Comparison of ENCODE assay signal across 26 cellular contexts in the genomic region with DNA sequence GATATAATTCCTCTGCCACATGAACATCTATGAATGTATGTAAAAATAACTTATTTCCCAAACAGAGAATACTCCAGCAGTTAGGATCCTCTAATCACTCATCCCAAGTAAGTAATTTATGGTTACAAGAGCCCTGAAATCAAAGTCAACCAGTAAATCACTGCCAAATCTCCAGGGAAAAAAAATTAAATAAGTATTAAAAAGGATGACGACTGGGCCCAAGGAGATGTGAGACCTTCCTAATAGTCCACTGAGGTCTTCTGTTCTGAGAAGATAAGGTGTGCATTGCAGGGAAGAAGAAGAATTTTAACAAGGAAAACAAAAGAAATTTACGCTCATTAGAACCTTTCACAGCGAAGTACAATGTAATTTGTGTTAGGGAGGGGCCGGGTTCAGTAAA.
"Had no signal": no experiment of that assay in that cellular context is flagged by ENCODE, and none has a peak within 500 bp of the region (broad histone marks: within the 10 kb centered on the region; RNA-seq: fewer than 3 reads in every experiment).

No MANE protein-coding gene starts in this region.

- H3K4me3 ChIP-seq: gastroesophageal sphincter, mucosa of descending colon, pancreas, psoas muscle had no signal

- H3K27me3 Mint-ChIP-seq: activated naive CD8-positive, alpha-beta T cell treated with anti-CD3 and anti-CD28 coated beads, Interleukin-2, amount 50 U/mL, for 24 hours; brain; effector memory CD8-positive, alpha-beta T cell; memory B cell; naive thymus-derived CD8-positive, alpha-beta T cell; stimulated activated memory B cell treated with anti-CD40 and anti-IgM and Interleukin-4, amounts not matched to agents 10 μg/mL and 1 μg/mL and 100 μg/mL, for 72 hours had no signal

- ATAC-seq: activated CD8-positive, alpha-beta T cell treated with anti-CD3 and anti-CD28 coated beads, Interleukin-2, amount 10 ng/mL, durations not matched to agents 7 days and 5 days; activated naive CD8-positive, alpha-beta T cell treated with anti-CD3 and anti-CD28 coated beads, Interleukin-2, amount 50 U/mL, for 24 hours; effector memory CD8-positive, alpha-beta T cell; esophagus mucosa; gastroesophageal sphincter; mucosa of descending colon; naive thymus-derived CD8-positive, alpha-beta T cell; pancreas; psoas muscle; right cardiac atrium; stimulated activated memory B cell treated with anti-CD40 and anti-IgM and Interleukin-4, amounts not matched to agents 10 μg/mL and 1 μg/mL and 100 μg/mL, for 72 hours had no signal

- H3K27ac ChIP-seq: neutrophil, pancreas, psoas muscle had no signal

- DNase-seq: activated CD4-positive, alpha-beta T cell treated with anti-CD3 and anti-CD28 coated beads for 1 hour; activated CD4-positive, alpha-beta T cell treated with anti-CD3 and anti-CD28 coated beads, Interleukin-2, amount 50 U/mL, for 1 hour; activated CD8-positive, alpha-beta T cell treated with anti-CD3 and anti-CD28 coated beads, Interleukin-2, amount 10 ng/mL, durations not matched to agents 7 days and 5 days; activated gamma-delta T cell; activated naive CD4-positive, alpha-beta T cell treated with anti-CD3 and anti-CD28 coated beads, Interleukin-2, amount 50 U/mL, for 16 hours; activated naive CD8-positive, alpha-beta T cell treated with anti-CD3 and anti-CD28 coated beads, Interleukin-2, amount 50 U/mL, for 24 hours; anterior cingulate cortex; central memory CD4-positive, alpha-beta T cell; effector memory CD8-positive, alpha-beta T cell; head of caudate nucleus; mucosa of descending colon; naive thymus-derived CD8-positive, alpha-beta T cell; pancreas; psoas muscle; right cardiac atrium; small intestine; stimulated activated CD4-positive, alpha-beta T cell treated with anti-CD3 and anti-CD28 coated beads, Interleukin-15, amount 100 ng/mL, for 24 hours; T-helper 9 cell; trophoblast cell had no signal

- H3K9me3 ChIP-seq: gastroesophageal sphincter, mucosa of descending colon, neutrophil, pancreas, psoas muscle had no signal

- H3K9me3 Mint-ChIP-seq: activated naive CD8-positive, alpha-beta T cell treated with anti-CD3 and anti-CD28 coated beads, Interleukin-2, amount 50 U/mL, for 24 hours; activated T-helper 1 cell treated with anti-CD3 and anti-CD28 coated beads, Interleukin-12 subunit alpha, Interleukin-12 subunit beta, Interleukin-2, Interleukin-4 antibody, amounts not matched to agents 30 ng/mL and 10 ng/mL and 1 ng/mL, durations not matched to agents 14 hours and 24 hours and 36 hours; brain; effector memory CD8-positive, alpha-beta T cell; memory B cell; naive thymus-derived CD8-positive, alpha-beta T cell; stimulated activated memory B cell treated with anti-CD40 and anti-IgM and Interleukin-4, amounts not matched to agents 10 μg/mL and 1 μg/mL and 100 μg/mL, for 72 hours had no signal

- H3K4me1 ChIP-seq: pancreas, psoas muscle had no signal

- H3K27me3 ChIP-seq: gastroesophageal sphincter, neutrophil, pancreas had no signal

- H3K36me3 ChIP-seq: gastroesophageal sphincter, neutrophil, pancreas had no signal

- H3K4me1 Mint-ChIP-seq: memory B cell; stimulated activated memory B cell treated with anti-CD40 and anti-IgM and Interleukin-4, amounts not matched to agents 10 μg/mL and 1 μg/mL and 100 μg/mL, for 72 hours had no signal

- H3K36me3 Mint-ChIP-seq: brain; memory B cell; naive thymus-derived CD8-positive, alpha-beta T cell; stimulated activated memory B cell treated with anti-CD40 and anti-IgM and Interleukin-4, amounts not matched to agents 10 μg/mL and 1 μg/mL and 100 μg/mL, for 72 hours had no signal

- H3K4me3 Mint-ChIP-seq: activated CD8-positive, alpha-beta T cell treated with anti-CD3 and anti-CD28 coated beads, Interleukin-2, amount 10 ng/mL, durations not matched to agents 7 days and 5 days; activated naive CD8-positive, alpha-beta T cell treated with anti-CD3 and anti-CD28 coated beads, Interleukin-2, amount 50 U/mL, for 24 hours; activated T-helper 1 cell treated with anti-CD3 and anti-CD28 coated beads, Interleukin-12 subunit alpha, Interleukin-12 subunit beta, Interleukin-2, Interleukin-4 antibody, amounts not matched to agents 30 ng/mL and 10 ng/mL and 1 ng/mL, durations not matched to agents 14 hours and 24 hours and 36 hours; brain; effector memory CD8-positive, alpha-beta T cell; memory B cell; naive thymus-derived CD8-positive, alpha-beta T cell; stimulated activated memory B cell treated with anti-CD40 and anti-IgM and Interleukin-4, amounts not matched to agents 10 μg/mL and 1 μg/mL and 100 μg/mL, for 72 hours had no signal

- H3K27ac Mint-ChIP-seq: activated CD8-positive, alpha-beta T cell treated with anti-CD3 and anti-CD28 coated beads, Interleukin-2, amount 10 ng/mL, durations not matched to agents 7 days and 5 days; activated naive CD8-positive, alpha-beta T cell treated with anti-CD3 and anti-CD28 coated beads, Interleukin-2, amount 50 U/mL, for 24 hours; activated T-helper 1 cell treated with anti-CD3 and anti-CD28 coated beads, Interleukin-12 subunit alpha, Interleukin-12 subunit beta, Interleukin-2, Interleukin-4 antibody, amounts not matched to agents 30 ng/mL and 10 ng/mL and 1 ng/mL, durations not matched to agents 14 hours and 24 hours and 36 hours; effector memory CD8-positive, alpha-beta T cell; memory B cell; naive thymus-derived CD8-positive, alpha-beta T cell; stimulated activated memory B cell treated with anti-CD40 and anti-IgM and Interleukin-4, amounts not matched to agents 10 μg/mL and 1 μg/mL and 100 μg/mL, for 72 hours had no signal
